22 cellular contexts compared by ENCODE assay signal in the genomic region with DNA sequence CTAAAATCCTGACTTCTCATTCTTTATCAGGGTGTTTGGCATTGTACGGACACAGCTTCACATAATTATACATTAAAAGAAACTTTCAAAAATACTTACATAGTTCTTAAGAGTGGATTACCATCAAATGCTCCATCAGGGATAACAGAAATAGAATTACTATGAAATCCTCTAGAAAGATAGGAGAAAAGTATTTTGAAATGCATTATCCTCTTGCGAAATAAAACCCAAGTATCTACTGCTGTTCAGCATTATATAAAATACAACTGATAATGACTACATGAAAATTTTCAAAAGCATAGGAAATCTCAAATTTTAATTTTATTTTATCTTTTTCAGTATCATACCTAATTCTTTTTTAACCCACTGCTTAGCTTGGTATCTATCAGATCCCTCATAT.
"Had no signal": no experiment of that assay in that cellular context is flagged by ENCODE, and none has a peak within 500 bp of the region (broad histone marks: within the 10 kb centered on the region; RNA-seq: fewer than 3 reads in every experiment).

No MANE protein-coding gene starts in this region.

- H3K4me1 ChIP-seq: colonic mucosa, esophagus squamous epithelium, gastroesophageal sphincter, left lung, lower lobe of right lung, right atrium auricular region, upper lobe of left lung, uterus had no signal

- H3K4me1 Mint-ChIP-seq: memory B cell; stimulated activated effector memory CD8-positive, alpha-beta T cell treated with anti-CD3 and anti-CD28 coated beads, Interleukin-12 subunit alpha, Interleukin-12 subunit beta, amount 100 ng/mL, for 72 hours had no signal

- H3K27me3 ChIP-seq: colonic mucosa, esophagus squamous epithelium, gastroesophageal sphincter, left lung, neutrophil, right atrium auricular region, suprapubic skin, thyroid gland, upper lobe of left lung, uterus had no signal

- H3K27ac Mint-ChIP-seq: memory B cell; mesothelial cell of epicardium; stimulated activated effector memory CD8-positive, alpha-beta T cell treated with anti-CD3 and anti-CD28 coated beads, Interleukin-12 subunit alpha, Interleukin-12 subunit beta, amount 100 ng/mL, for 72 hours had no signal

- H3K36me3 ChIP-seq: colonic mucosa, left lung, lower lobe of right lung, neutrophil, thyroid gland, uterus had no signal

- H3K27ac ChIP-seq: colonic mucosa, esophagus squamous epithelium, gastroesophageal sphincter, left lung, lower lobe of right lung, neutrophil, right atrium auricular region, suprapubic skin, thyroid gland, upper lobe of left lung, uterus had no signal

- ATAC-seq: gastroesophageal sphincter; left lung; lower lobe of right lung; stimulated activated effector memory CD8-positive, alpha-beta T cell treated with anti-CD3 and anti-CD28 coated beads, Interleukin-12 subunit alpha, Interleukin-12 subunit beta, amount 100 ng/mL, for 72 hours; stimulated activated naive CD8-positive, alpha-beta T cell treated with anti-CD3 and anti-CD28 coated beads, Interleukin-15, Interleukin-2, amounts not matched to agents 100 U/mL and 50 U/mL, for 24 hours had no signal

- H3K27me3 Mint-ChIP-seq: memory B cell had no signal

- DNase-seq: colonic mucosa; dermis blood vessel endothelial cell; esophagus squamous epithelium; foreskin fibroblast; glutamatergic neuron; left lung; lower lobe of right lung; nephron progenitor cell; stimulated activated CD4-positive, alpha-beta T cell treated with anti-CD3 and anti-CD28 coated beads, Interleukin-4, amount 100 ng/mL, for 1 hour; stimulated activated CD8-positive, alpha-beta memory T cell treated with anti-CD3 and anti-CD28 coated beads, Interleukin-4, amount 100 ng/mL, for 48 hours; stimulated activated naive CD8-positive, alpha-beta T cell treated with anti-CD3 and anti-CD28 coated beads, Interleukin-15, Interleukin-2, amounts not matched to agents 100 U/mL and 50 U/mL, for 24 hours; thyroid gland; upper lobe of left lung; uterus had no signal

- H3K4me3 Mint-ChIP-seq: memory B cell; mesothelial cell of epicardium; nephron progenitor cell; stimulated activated effector memory CD8-positive, alpha-beta T cell treated with anti-CD3 and anti-CD28 coated beads, Interleukin-12 subunit alpha, Interleukin-12 subunit beta, amount 100 ng/mL, for 72 hours had no signal

- H3K4me3 ChIP-seq: colonic mucosa, esophagus squamous epithelium, gastroesophageal sphincter, left lung, lower lobe of right lung, right atrium auricular region, suprapubic skin, thyroid gland, upper lobe of left lung, uterus had no signal

- H3K36me3 Mint-ChIP-seq: stimulated activated effector memory CD8-positive, alpha-beta T cell treated with anti-CD3 and anti-CD28 coated beads, Interleukin-12 subunit alpha, Interleukin-12 subunit beta, amount 100 ng/mL, for 72 hours had no signal

- H3K9me3 Mint-ChIP-seq: memory B cell; mesothelial cell of epicardium; nephron progenitor cell; stimulated activated effector memory CD8-positive, alpha-beta T cell treated with anti-CD3 and anti-CD28 coated beads, Interleukin-12 subunit alpha, Interleukin-12 subunit beta, amount 100 ng/mL, for 72 hours had no signal

- FAIRE-seq: keratinocyte had no signal

- H3K9me3 ChIP-seq: colonic mucosa, esophagus squamous epithelium, gastroesophageal sphincter, left lung, lower lobe of right lung, neutrophil, right atrium auricular region, suprapubic skin, thyroid gland, upper lobe of left lung, uterus had no signal
